Comparison of ENCODE assay signal across 8 cellular contexts in genomic region chrX:317424-318067, GRCh38. TPM values are rescaled to one million over a fixed set of nuclear protein-coding genes. Genes with fewer than 3 reads are reported as not detected.
DNase-seq lines count a peak whose midpoint lies in the region; ATAC-seq and TF ChIP-seq lines count a peak whose summit lies in the region.

No MANE protein-coding gene starts in this region.

- H3K4me3 Mint-ChIP-seq in glutamatergic neuron (ENCODE audit: unreplicated experiment), result peak overlapping the region; percentile 89

- H3K4me3 ChIP-seq in GM12865 (ENCODE audit: low read depth, low read length) (peak overlapping the region; percentile 43), WERI-Rb-1 (ENCODE audit: low read depth, low read length) (peak overlapping the region; percentile 79)

- TF ChIP-seq CTCF in GM12865 (IDR thresholded peaks at IDR 0.05; ENCODE audit: insufficient read depth, low read depth, low read length, missing control alignments), result no peak
- TF ChIP-seq CTCF in WERI-Rb-1 (IDR thresholded peaks at IDR 0.05; ENCODE audit: low read depth, low read length), result no peak
- no peak for TF ChIP-seq CTCF in glutamatergic neuron (IDR thresholded peaks at IDR 0.05; ENCODE audit: partially characterized antibody, unreplicated experiment)

- H3K36me3 Mint-ChIP-seq in glutamatergic neuron (ENCODE audit: unreplicated experiment), result peaks cover 6% of the 10 kb centered on the region

- peaks cover 11% of the 10 kb centered on the region for H3K9me3 Mint-ChIP-seq in glutamatergic neuron (ENCODE audit: unreplicated experiment)

- H3K36me3 ChIP-seq in WERI-Rb-1, result peaks cover 31% of the 10 kb centered on the region

- no peak overlapping the region for H3K27ac ChIP-seq in WERI-Rb-1

- peaks cover 11% of the 10 kb centered on the region for H3K27me3 Mint-ChIP-seq in glutamatergic neuron (ENCODE audit: unreplicated experiment)

- H3K27me3 ChIP-seq in WERI-Rb-1 (ENCODE audit: insufficient read depth, low read depth, severe bottlenecking), result no peaks in the 10 kb centered on the region

- H3K27ac Mint-ChIP-seq in glutamatergic neuron (ENCODE audit: unreplicated experiment), result peak overlapping the region; percentile 91

- H3K4me1 Mint-ChIP-seq in glutamatergic neuron (ENCODE audit: low read depth, unreplicated experiment), result no peaks in the 10 kb centered on the region

- ATAC-seq in HG03354 (IDR thresholded peaks at IDR 0.05; ENCODE audit: poor library complexity, severe bottlenecking, unreplicated experiment) (no peak), HG02981 (IDR thresholded peaks at IDR 0.05; ENCODE audit: unreplicated experiment) (no peak)

- H3K9me3 ChIP-seq in WERI-Rb-1 (ENCODE audit: severe bottlenecking), result no peaks in the 10 kb centered on the region

- DNase-seq in GM12865 (ENCODE audit: low read depth) (no peak), WERI-Rb-1 (no peak), glutamatergic neuron (peak; percentile 95), NCI-H2196 (lab: John Stamatoyannopoulos, UW; ENCODE audit: unreplicated experiment) (no peak), kidney tubule cell (ENCODE audit: low spot score) (no peak)
- peak; percentile 61 for DNase-seq in stimulated activated CD8-positive, alpha-beta memory T cell treated with anti-CD3 and anti-CD28 coated beads, Interleukin-15, amount 100 ng/mL, for 24 hours (ENCODE audit: low read depth)

RNA-seq across cellular contexts. Expression of gene GTPBP6, which starts 1.1 kb away (rescaled TPM):
- 52.3 TPM for total RNA-seq in glutamatergic neuron (ENCODE audit: unreplicated experiment)

RNA-seq across cellular contexts. Expression of gene PLCXD1, which starts 36.4 kb away (rescaled TPM):
- total RNA-seq in glutamatergic neuron (ENCODE audit: unreplicated experiment), result 36.4 TPM

Comparison
In these comparisons a context has a peak if more than half of its experiments do, and no peak if none do; other contexts are left out.
1. DNase-seq: peak in glutamatergic neuron (single experiment) and stimulated activated CD8-positive, alpha-beta memory T cell treated with anti-CD3 and anti-CD28 coated beads, Interleukin-15, amount 100 ng/mL, for 24 hours (single experiment); none in GM12865 (single experiment), WERI-Rb-1 (single experiment), NCI-H2196 (single experiment) and kidney tubule cell (single experiment).